In the genomic region with DNA sequence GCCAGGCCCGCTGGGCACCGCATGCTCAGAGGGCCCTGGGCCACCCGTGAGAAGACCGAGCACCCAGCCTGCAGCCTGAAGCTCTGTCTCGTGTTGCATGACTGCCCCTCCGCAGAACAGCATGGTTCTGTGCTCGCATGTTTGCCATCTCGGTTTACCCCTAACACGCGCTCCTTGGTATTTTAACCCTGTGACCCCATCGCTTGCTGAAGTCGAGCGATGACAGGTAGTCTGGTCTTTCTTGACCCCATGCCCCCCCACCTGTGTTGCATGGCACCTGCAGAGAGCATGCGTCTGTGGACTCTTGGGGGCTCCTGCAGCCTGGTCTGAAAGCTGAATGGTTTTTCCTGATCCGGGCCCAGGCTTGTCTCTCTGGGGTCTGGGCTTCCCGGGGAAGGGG, we compare ENCODE assay signal across 25 cellular contexts.
"Had no signal": no experiment of that assay in that cellular context is flagged by ENCODE, and none has a peak within 500 bp of the region (broad histone marks: within the 10 kb centered on the region; RNA-seq: fewer than 3 reads in every experiment).

No MANE protein-coding gene starts in this region.

- ATAC-seq: left cardiac atrium; left lung; lower lobe of right lung; naive thymus-derived CD8-positive, alpha-beta T cell; pancreas; right cardiac atrium; sciatic nerve; stimulated activated effector memory CD8-positive, alpha-beta T cell treated with anti-CD3 and anti-CD28 coated beads, Interleukin-12 subunit alpha, Interleukin-12 subunit beta, amount 100 ng/mL, for 72 hours had no signal

- H3K27ac Mint-ChIP-seq: naive thymus-derived CD8-positive, alpha-beta T cell; stimulated activated effector memory CD8-positive, alpha-beta T cell treated with anti-CD3 and anti-CD28 coated beads, Interleukin-12 subunit alpha, Interleukin-12 subunit beta, amount 100 ng/mL, for 72 hours; stimulated activated naive CD8-positive, alpha-beta T cell treated with anti-CD3 and anti-CD28 coated beads, Interleukin-15, Interleukin-2, amounts not matched to agents 100 ng/mL and 50 ng/mL, for 24 hours had no signal

- H3K4me1 ChIP-seq: left lung, lower lobe of right lung, pancreas, prostate gland, suprapubic skin, tibial artery, uterus had no signal

- H3K9me3 ChIP-seq: left lung, lower lobe of right lung, pancreas, prostate gland, suprapubic skin, thoracic aorta, tibial artery, uterus had no signal

- H3K27me3 Mint-ChIP-seq: stimulated activated naive CD8-positive, alpha-beta T cell treated with anti-CD3 and anti-CD28 coated beads, Interleukin-15, Interleukin-2, amounts not matched to agents 100 ng/mL and 50 ng/mL, for 24 hours had no signal

- H3K36me3 ChIP-seq: prostate gland, uterus had no signal

- H3K27me3 ChIP-seq: left lung, pancreas, suprapubic skin, tibial artery, uterus had no signal

- H3K4me3 Mint-ChIP-seq: naive thymus-derived CD8-positive, alpha-beta T cell; stimulated activated effector memory CD8-positive, alpha-beta T cell treated with anti-CD3 and anti-CD28 coated beads, Interleukin-12 subunit alpha, Interleukin-12 subunit beta, amount 100 ng/mL, for 72 hours; stimulated activated naive CD8-positive, alpha-beta T cell treated with anti-CD3 and anti-CD28 coated beads, Interleukin-15, Interleukin-2, amounts not matched to agents 100 ng/mL and 50 ng/mL, for 24 hours had no signal

- DNase-seq: hippocampal formation; kidney glomerular epithelial cell; left cardiac atrium; left lung; lower lobe of right lung; mammary epithelial cell; mesenchymal stem cell; naive thymus-derived CD8-positive, alpha-beta T cell; nucleus accumbens; pancreas; retina; right cardiac atrium; stimulated activated CD4-positive, alpha-beta T cell treated with anti-CD3 and anti-CD28 coated beads, Interleukin-4, amount 100 ng/mL, for 24 hours; stimulated activated naive CD4-positive, alpha-beta T cell; tibial artery; trophoblast cell; uterus had no signal

- H3K4me3 ChIP-seq: left lung, lower lobe of right lung, pancreas, prostate gland, skin epidermis, suprapubic skin, thoracic aorta, tibial artery, uterus had no signal

- H3K4me1 Mint-ChIP-seq: naive thymus-derived CD8-positive, alpha-beta T cell; stimulated activated effector memory CD8-positive, alpha-beta T cell treated with anti-CD3 and anti-CD28 coated beads, Interleukin-12 subunit alpha, Interleukin-12 subunit beta, amount 100 ng/mL, for 72 hours had no signal

- H3K27ac ChIP-seq: left lung, lower lobe of right lung, pancreas, prostate gland, skin epidermis, suprapubic skin, thoracic aorta, tibial artery, uterus had no signal

- H3K36me3 Mint-ChIP-seq: naive thymus-derived CD8-positive, alpha-beta T cell; stimulated activated effector memory CD8-positive, alpha-beta T cell treated with anti-CD3 and anti-CD28 coated beads, Interleukin-12 subunit alpha, Interleukin-12 subunit beta, amount 100 ng/mL, for 72 hours had no signal

- FAIRE-seq: keratinocyte, pancreas had no signal

- H3K9me3 Mint-ChIP-seq: naive thymus-derived CD8-positive, alpha-beta T cell; stimulated activated effector memory CD8-positive, alpha-beta T cell treated with anti-CD3 and anti-CD28 coated beads, Interleukin-12 subunit alpha, Interleukin-12 subunit beta, amount 100 ng/mL, for 72 hours; stimulated activated naive CD8-positive, alpha-beta T cell treated with anti-CD3 and anti-CD28 coated beads, Interleukin-15, Interleukin-2, amounts not matched to agents 100 ng/mL and 50 ng/mL, for 24 hours had no signal
